8 cellular contexts compared by ENCODE assay signal in genomic region chr5:6712582-6713273, GRCh38. TPM values are rescaled to one million over a fixed set of nuclear protein-coding genes. Genes with fewer than 3 reads are reported as not detected.
A peak's percentile ranks its signal among the peaks of the same experiment; 100 is the strongest.
DNase-seq lines count a peak whose midpoint lies in the region; ATAC-seq and TF ChIP-seq lines count a peak whose summit lies in the region.

No MANE protein-coding gene starts in this region.

- H3K79me2 ChIP-seq in mammary epithelial cell (ENCODE audit: insufficient read depth, low read length) (peaks cover 37% of the 10 kb centered on the region), smooth muscle cell (ENCODE audit: low read depth) (peaks cover 35% of the 10 kb centered on the region)

- H3K9me3 ChIP-seq in A673 (ENCODE audit: low read depth, low read length, poor library complexity, severe bottlenecking), result no peaks in the 10 kb centered on the region
- H3K9me3 ChIP-seq in WERI-Rb-1 (ENCODE audit: severe bottlenecking), result no peaks in the 10 kb centered on the region
- no peaks in the 10 kb centered on the region for H3K9me3 ChIP-seq in mammary epithelial cell (replicated peaks; ENCODE audit: insufficient read depth, low read length)
- H3K9me3 ChIP-seq in smooth muscle cell (replicated peaks; ENCODE audit: low read depth), result no peaks in the 10 kb centered on the region

- WGBS in mammary epithelial cell (ENCODE audit: low coverage, missing lambda C conversion rate), result 1% methylated on average over 14 of the region's 84 CpGs
- WGBS in smooth muscle cell (ENCODE audit: low lambda C conversion rate), result under 1% methylated on average over 67 of the region's 84 CpGs

- DNase-seq in A673 (ENCODE audit: low spot score), result peak; percentile 98
- DNase-seq in NCI-H2171 treated with DMSO at 0.1 percent for 48 hours (lab: John Stamatoyannopoulos, UW), result peak; percentile 97
- DNase-seq in WERI-Rb-1, result peak; percentile 99
- peak; percentile 96 for DNase-seq in mammary epithelial cell
- DNase-seq in inferior parietal cortex (ENCODE audit: extremely low spot score), result peak; percentile 96
- peak; percentile 93 for DNase-seq in smooth muscle cell (lab: John Stamatoyannopoulos, UW; ENCODE audit: unreplicated experiment)

- H3F3A ChIP-seq in smooth muscle cell (ENCODE audit: low read depth), result peaks cover 14% of the 10 kb centered on the region

- no TSS peak for BruUV-seq in A673 (replicated peaks; lab: Mats Ljungman, UMichigan)
- BruUV-seq in mammary epithelial cell (replicated peaks; lab: Mats Ljungman, UMichigan), result no TSS peak

- intact Hi-C loops in A673 (cut with micrococcal nuclease; ENCODE audit: unreplicated experiment), result loop anchor here (1.0 kb wide), 1 partner anchor 79 kb away; the partner anchor contains the start of genes NSUN2 and SRD5A1
- intact Hi-C loops in mammary epithelial cell (cut with micrococcal nuclease), result loop anchor here (1.0 to 10.0 kb wide), 4 partner anchors 21 to 338 kb away; partner anchors contain the start of genes MED10, NSUN2 and SRD5A1

- H4K20me1 ChIP-seq in mammary epithelial cell (ENCODE audit: insufficient read depth, low read length) (peaks cover 4% of the 10 kb centered on the region), smooth muscle cell (ENCODE audit: low read depth) (peaks cover 34% of the 10 kb centered on the region)

- H3K4me1 ChIP-seq in A673 (ENCODE audit: insufficient read depth, low read length, poor library complexity, severe bottlenecking) (peaks cover 8% of the 10 kb centered on the region), mammary epithelial cell (ENCODE audit: insufficient read depth, low read length) (peaks cover 21% of the 10 kb centered on the region), smooth muscle cell (ENCODE audit: low read depth) (peaks cover 34% of the 10 kb centered on the region)

- H2AFZ ChIP-seq in mammary epithelial cell (ENCODE audit: low read depth, low read length) (peak overlapping the region; percentile 91), smooth muscle cell (ENCODE audit: low read depth) (peak overlapping the region; percentile 91)

- peak; percentile 65 for ATAC-seq in GM18868 (IDR thresholded peaks at IDR 0.05; ENCODE audit: unreplicated experiment)
- peak; percentile 66 for ATAC-seq in HG03097 (IDR thresholded peaks at IDR 0.05; ENCODE audit: low FRiP score, unreplicated experiment)

- dilution Hi-C loops in mammary epithelial cell (cut with HindIII; ENCODE audit: low sequenced_read_pairs), result no loop called here

- peak overlapping the region; percentile 71 for H3K9ac ChIP-seq in mammary epithelial cell (ENCODE audit: insufficient read depth, low read length)
- peak overlapping the region; percentile 93 for H3K9ac ChIP-seq in smooth muscle cell (ENCODE audit: low read depth)

- peak overlapping the region; percentile 94 for H3K27ac ChIP-seq in A673 (ENCODE audit: low read depth, low read length, poor library complexity, severe bottlenecking)
- H3K27ac ChIP-seq in WERI-Rb-1, result peak overlapping the region; percentile 97
- peak overlapping the region; percentile 73 for H3K27ac ChIP-seq in mammary epithelial cell (ENCODE audit: insufficient read depth, low read depth, low read length)
- peak overlapping the region; percentile 98 for H3K27ac ChIP-seq in smooth muscle cell (ENCODE audit: low read depth)

- no peaks in the 10 kb centered on the region for H3K27me3 ChIP-seq in A673 (replicated peaks; ENCODE audit: insufficient read depth, low read depth, low read length, poor library complexity)
- no peaks in the 10 kb centered on the region for H3K27me3 ChIP-seq in WERI-Rb-1 (ENCODE audit: insufficient read depth, low read depth, severe bottlenecking)
- no peaks in the 10 kb centered on the region for H3K27me3 ChIP-seq in mammary epithelial cell (ENCODE audit: insufficient read depth, low read length)
- no peaks in the 10 kb centered on the region for H3K27me3 ChIP-seq in smooth muscle cell (ENCODE audit: low read depth)

- no peak for TF ChIP-seq CTCF in A673 (conservative IDR thresholded peaks at IDR 0.05; ENCODE audit: low read depth, low read length)
- no peak for TF ChIP-seq CTCF in WERI-Rb-1 (IDR thresholded peaks at IDR 0.05; ENCODE audit: low read depth, low read length)
- no peak for TF ChIP-seq CTCF in mammary epithelial cell (conservative IDR thresholded peaks at IDR 0.05 in 1 of 2, IDR thresholded peaks at IDR 0.05 in 1 of 2; ENCODE audit: extremely low read depth in 1 of 2, insufficient read depth in 1 of 2, low read depth in 1 of 2, low read length in 2 of 2)
- no peak for TF ChIP-seq CTCF in smooth muscle cell (IDR thresholded peaks at IDR 0.05; ENCODE audit: borderline replicate concordance, insufficient read depth, poor library complexity, severe bottlenecking)

- H3K36me3 ChIP-seq in A673 (ENCODE audit: insufficient read depth, low read length, poor library complexity, severe bottlenecking) (no peaks in the 10 kb centered on the region), WERI-Rb-1 (peaks cover 28% of the 10 kb centered on the region), mammary epithelial cell (ENCODE audit: insufficient read depth, low read length) (no peaks in the 10 kb centered on the region), smooth muscle cell (ENCODE audit: low read depth) (no peaks in the 10 kb centered on the region)

- CTCF ChIA-PET in A673 (lab: Charles Lee), result no interaction called here
- CTCF ChIA-PET in mammary epithelial cell (lab: Charles Lee; ENCODE audit: low non-redundant PET), result no interaction called here

- H3K4me2 ChIP-seq in mammary epithelial cell (ENCODE audit: insufficient read depth, low read depth, low read length) (peak overlapping the region; percentile 97), smooth muscle cell (peak overlapping the region; percentile 91)

- in situ Hi-C loops in mammary epithelial cell (cut with MboI; ENCODE audit: low sequenced_read_pairs in 2 of 2), result loop anchor here (10.0 kb wide), 1 partner anchor 78 kb away; the partner anchor contains the start of genes NSUN2 (in 2 of the 2) and SRD5A1 (in 2 of the 2)

- H3K4me3 ChIP-seq in A673 (ENCODE audit: low read depth, low read length, poor library complexity, severe bottlenecking) (peak overlapping the region; percentile 80), WERI-Rb-1 (ENCODE audit: low read depth, low read length) (peak overlapping the region; percentile 91), mammary epithelial cell (replicated peaks in 1 of 3; ENCODE audit: insufficient read depth in 1 of 3, low read depth in 2 of 3, low read length in 3 of 3) (peak overlapping the region; percentile 60 to 74 (median 65)), smooth muscle cell (peak overlapping the region; percentile 85)

- POLR2A ChIA-PET in A673 (lab: Charles Lee; ENCODE audit: low non-redundant PET), result no interaction called here

RNA-seq across cellular contexts. Expression of gene TENT4A, which starts 0.5 kb away (rescaled TPM):
- 51.7 and 57.1 TPM in 2 replicates for total RNA-seq in A673 (2021)
- total RNA-seq in mammary epithelial cell, result 10 to 100 TPM; 18.3 to 32.6 TPM
- polyA plus RNA-seq in mammary epithelial cell, result 5.3 TPM
- 31.8 TPM for polyA minus RNA-seq in mammary epithelial cell
- 16.2 and 16.9 TPM in 2 replicates for total RNA-seq in smooth muscle cell
- 10.0 and 10.4 TPM in 2 replicates for polyA plus RNA-seq in smooth muscle cell

Comparison
In these comparisons a context has a peak if more than half of its experiments do, and no peak if none do; other contexts are left out.
1. Peak in every context shown above with its lines: DNase-seq, ATAC-seq, H3K4me3 ChIP-seq and H3K27ac ChIP-seq.